ENCODE assay signal across 8 cellular contexts in genomic region chr5:119315516-119315949, GRCh38. TPM values are rescaled to one million over a fixed set of nuclear protein-coding genes. Genes with fewer than 3 reads are reported as not detected.
DNase-seq lines count a peak whose midpoint lies in the region; ATAC-seq and TF ChIP-seq lines count a peak whose summit lies in the region.

No MANE protein-coding gene starts in this region.

- H3K9ac ChIP-seq in colonic mucosa (ENCODE audit: low read depth in 2 of 2, low read length in 2 of 2): no peak overlapping the region

- CTCF ChIA-PET in T-cell (lab: Charles Lee): interaction anchor here (0.5 to 5.3 kb wide), 54 partner anchors 9 to 327 kb away, joined by 3 to 47 read pairs (median 4); partner anchors contain the start of genes DMXL1 (in 1 of the 2) and DTWD2 (in 1 of the 2)

- peak; percentile 82 for ATAC-seq in GM21423 (IDR thresholded peaks at IDR 0.05; ENCODE audit: unreplicated experiment)
- peak; percentile 68 for ATAC-seq in HG03571 (IDR thresholded peaks at IDR 0.05; ENCODE audit: unreplicated experiment)
- peak; percentile 77 to 88 (median 84) for ATAC-seq in T-cell (replicated peaks in 1 of 4)
- ATAC-seq in omental fat pad (ENCODE audit: low FRiP score): peak; percentile 83

- peak in 31 of 34 experiments; percentile 34 to 71 (median 58) for DNase-seq in T-cell
- no peak for DNase-seq in colonic mucosa
- no peak for DNase-seq in omental fat pad (ENCODE audit: low spot score)
- DNase-seq in NCI-H187 (lab: John Stamatoyannopoulos, UW): no peak
- DNase-seq in NCI-H748 treated with DMSO at 0.1 percent for 48 hours (lab: John Stamatoyannopoulos, UW): no peak

- H3K4me1 Mint-ChIP-seq in T-cell: peaks cover 93 to 94% (median 94%) of the 10 kb centered on the region in 3 donors

- H3K27ac Mint-ChIP-seq in T-cell: peak overlapping the region; percentile 82 to 85

- H3K36me3 ChIP-seq in colonic mucosa: no peaks in the 10 kb centered on the region

- TF ChIP-seq CTCF in GM12872 (IDR thresholded peaks at IDR 0.05; ENCODE audit: insufficient read depth, low read depth, low read length): peak; percentile 72
- peak; percentile 23 for TF ChIP-seq CTCF in colonic mucosa (IDR thresholded peaks at IDR 0.05)
- TF ChIP-seq CTCF in omental fat pad (IDR thresholded peaks at IDR 0.05): no peak

- H3K4me3 Mint-ChIP-seq in T-cell: peak overlapping the region in 2 of 3 donors; percentile 3 to 52

- no peak overlapping the region for H3K4me3 ChIP-seq in colonic mucosa

- H3K27ac ChIP-seq in colonic mucosa: no peak overlapping the region

- H3K4me1 ChIP-seq in colonic mucosa: no peaks in the 10 kb centered on the region

- H3K36me3 Mint-ChIP-seq in T-cell: peaks cover 18% of the 10 kb centered on the region

- no peaks in the 10 kb centered on the region for H3K27me3 ChIP-seq in colonic mucosa

- POLR2A ChIA-PET in T-cell (lab: Charles Lee): interaction anchor here (0.5 to 1.5 kb wide), 5 partner anchors 10 to 48 kb away, joined by 3 to 11 read pairs (median 3); no protein-coding TSS in a partner anchor

- H3K27me3 Mint-ChIP-seq in T-cell: no peaks in the 10 kb centered on the region

- intact Hi-C loops in colonic mucosa (cut with DNase I): no loop called here

- no peaks in the 10 kb centered on the region for H3K9me3 ChIP-seq in colonic mucosa

- H3K9me3 Mint-ChIP-seq in T-cell: no peaks in the 10 kb centered on the region

RNA-seq across cellular contexts. Expression of gene TNFAIP8, which starts 40.3 kb away (rescaled TPM):
- total RNA-seq in T-cell (100 to 1,000 TPM; 128 to 145 (median 135) TPM), colonic mucosa (10 to 100 TPM; 11.0 to 12.7 TPM), omental fat pad (100 to 1,000 TPM in 1 of 4 donors, 10 to 100 TPM in 3; 24.4 to 106 (median 75.0) TPM)

Comparison
In these comparisons a context has a peak if more than half of its experiments do, and no peak if none do; other contexts are left out.
1. CTCF ChIP-seq: peak in GM12872 (single experiment) and colonic mucosa (single experiment); none in omental fat pad (0 of 3).
2. DNase-seq: peak in T-cell (31 of 34); none in colonic mucosa (single experiment), omental fat pad (single experiment), NCI-H187 (0 of 2) and NCI-H748 treated with DMSO at 0.1 percent for 48 hours (single experiment).
3. Peak in every context shown above with its lines, with median percentiles within 50 percentile points of each other: ATAC-seq.